ENCODE assay signal across 15 cellular contexts in genomic region chr19:10084803-10085202, GRCh38. TPM values are rescaled to one million over a fixed set of nuclear protein-coding genes. Genes with fewer than 3 reads are reported as not detected.
DNase-seq lines count a peak whose midpoint lies in the region; ATAC-seq and TF ChIP-seq lines count a peak whose summit lies in the region.
"Had no signal": no experiment of that assay in that cellular context is flagged by ENCODE, and none has a peak within 500 bp of the region (broad histone marks: within the 10 kb centered on the region; RNA-seq: fewer than 3 reads in every experiment).

No MANE protein-coding gene starts in this region.

- no peak overlapping the region for H3K27ac Mint-ChIP-seq in activated naive CD4-positive, alpha-beta T cell treated with anti-CD3 and anti-CD28 coated beads, Interleukin-2, amount 10 ng/mL, durations not matched to agents 7 days and 5 days
- no peak overlapping the region for H3K27ac Mint-ChIP-seq in activated naive CD4-positive, alpha-beta T cell treated with anti-CD3 and anti-CD28 coated beads, Interleukin-2, amount 50 U/mL, for 72 hours
- peak overlapping the region in 2 of 3 donors; percentile 72 to 87 for H3K27ac Mint-ChIP-seq in IgD-negative memory B cell
- no peak overlapping the region for H3K27ac Mint-ChIP-seq in chondrocyte (ENCODE audit: unreplicated experiment)
- no peak overlapping the region for H3K27ac Mint-ChIP-seq in progenitor cell of endocrine pancreas

- H3K36me3 Mint-ChIP-seq in activated naive CD4-positive, alpha-beta T cell treated with anti-CD3 and anti-CD28 coated beads, Interleukin-2, amount 10 ng/mL, durations not matched to agents 7 days and 5 days = peaks cover 14% of the 10 kb centered on the region
- H3K36me3 Mint-ChIP-seq in activated naive CD4-positive, alpha-beta T cell treated with anti-CD3 and anti-CD28 coated beads, Interleukin-2, amount 50 U/mL, for 72 hours = peaks cover 0 to 14% of the 10 kb centered on the region in 2 donors
- peaks cover 3% of the 10 kb centered on the region for H3K36me3 Mint-ChIP-seq in IgD-negative memory B cell
- peaks cover 2% of the 10 kb centered on the region for H3K36me3 Mint-ChIP-seq in chondrocyte (ENCODE audit: low read depth)
- H3K36me3 Mint-ChIP-seq in progenitor cell of endocrine pancreas (ENCODE audit: insufficient read depth) = no peaks in the 10 kb centered on the region

- H3K4me1 Mint-ChIP-seq in activated naive CD4-positive, alpha-beta T cell treated with anti-CD3 and anti-CD28 coated beads, Interleukin-2, amount 10 ng/mL, durations not matched to agents 7 days and 5 days = peaks cover 19% of the 10 kb centered on the region
- H3K4me1 Mint-ChIP-seq in IgD-negative memory B cell (peaks cover 5 to 8% (median 8%) of the 10 kb centered on the region in 3 donors), chondrocyte (ENCODE audit: low read depth) (peaks cover 3% of the 10 kb centered on the region), progenitor cell of endocrine pancreas (ENCODE audit: low read depth) (peaks cover 1% of the 10 kb centered on the region)

- H3K4me3 Mint-ChIP-seq in activated naive CD4-positive, alpha-beta T cell treated with anti-CD3 and anti-CD28 coated beads, Interleukin-2, amount 10 ng/mL, durations not matched to agents 7 days and 5 days = peak overlapping the region; percentile 81
- H3K4me3 Mint-ChIP-seq in IgD-negative memory B cell (peak overlapping the region in 3 of 4 donors; percentile 82 to 93 (median 89)), chondrocyte (ENCODE audit: unreplicated experiment) (peak overlapping the region; percentile 78), progenitor cell of endocrine pancreas (ENCODE audit: low read depth) (peak overlapping the region; percentile 40)

- no peak for TF ChIP-seq CTCF in chondrocyte (IDR thresholded peaks at IDR 0.05)
- no peak for TF ChIP-seq CTCF in progenitor cell of endocrine pancreas (IDR thresholded peaks at IDR 0.05; ENCODE audit: unreplicated experiment)

- peaks cover 18% of the 10 kb centered on the region for H3K27me3 Mint-ChIP-seq in activated naive CD4-positive, alpha-beta T cell treated with anti-CD3 and anti-CD28 coated beads, Interleukin-2, amount 10 ng/mL, durations not matched to agents 7 days and 5 days
- H3K27me3 Mint-ChIP-seq in IgD-negative memory B cell = no peaks in the 10 kb centered on the region
- no peaks in the 10 kb centered on the region for H3K27me3 Mint-ChIP-seq in chondrocyte (ENCODE audit: low read depth)
- H3K27me3 Mint-ChIP-seq in progenitor cell of endocrine pancreas = peaks cover 37% of the 10 kb centered on the region

- no peak for ATAC-seq in activated naive CD4-positive, alpha-beta T cell treated with anti-CD3 and anti-CD28 coated beads, Interleukin-2, amount 50 U/mL, for 72 hours
- ATAC-seq: left lung had no signal

- H3K9me3 Mint-ChIP-seq in activated naive CD4-positive, alpha-beta T cell treated with anti-CD3 and anti-CD28 coated beads, Interleukin-2, amount 10 ng/mL, durations not matched to agents 7 days and 5 days = no peaks in the 10 kb centered on the region
- no peaks in the 10 kb centered on the region for H3K9me3 Mint-ChIP-seq in activated naive CD4-positive, alpha-beta T cell treated with anti-CD3 and anti-CD28 coated beads, Interleukin-2, amount 50 U/mL, for 72 hours
- H3K9me3 Mint-ChIP-seq in IgD-negative memory B cell = no peaks in the 10 kb centered on the region
- H3K9me3 Mint-ChIP-seq in chondrocyte (ENCODE audit: low read depth) = no peaks in the 10 kb centered on the region
- no peaks in the 10 kb centered on the region for H3K9me3 Mint-ChIP-seq in progenitor cell of endocrine pancreas (ENCODE audit: low read depth)

- no peak for DNase-seq in activated naive CD4-positive, alpha-beta T cell treated with anti-CD3 and anti-CD28 coated beads, Interleukin-2, amount 10 ng/mL, durations not matched to agents 7 days and 5 days
- no peak for DNase-seq in activated naive CD4-positive, alpha-beta T cell treated with anti-CD3 and anti-CD28 coated beads, Interleukin-2, amount 50 U/mL, for 72 hours (ENCODE audit: low spot score in 2 of 2)
- DNase-seq in chondrocyte (ENCODE audit: low spot score) = no peak
- no peak for DNase-seq in progenitor cell of endocrine pancreas (ENCODE audit: low spot score, unreplicated experiment)
- no peak for DNase-seq in HUDEP-2 (lab: John Stamatoyannopoulos, UW; ENCODE audit: unreplicated experiment in 76 of 76)
- no peak for DNase-seq in activated gamma-delta T cell treated with Interleukin-2 at 50 U/mL for 16 hours
- DNase-seq in NCI-H1417 (lab: John Stamatoyannopoulos, UW) = no peak
- DNase-seq: activated CD8-positive, alpha-beta memory T cell treated with anti-CD3 and anti-CD28 coated beads, Interleukin-2, amount 50 U/mL, for 48 hours; Karpas-422; left lung; NCI-H1092; NCI-H524 treated with DMSO at 0.1 percent for 48 hours; stimulated activated CD4-positive, alpha-beta T cell treated with anti-CD3 and anti-CD28 coated beads, Interleukin-1b, Interleukin-23, amount 100 ng/mL, for 48 hours had no signal

- CTCF ChIA-PET in activated naive CD4-positive, alpha-beta T cell treated with anti-CD3 and anti-CD28 coated beads, Interleukin-2, amount 10 ng/mL, durations not matched to agents 7 days and 5 days (lab: Charles Lee) = no interaction called here

RNA-seq across cellular contexts. Expression of gene SHFL, which starts 1.3 kb away (rescaled TPM):
- total RNA-seq in activated naive CD4-positive, alpha-beta T cell treated with anti-CD3 and anti-CD28 coated beads, Interleukin-2, amount 50 U/mL, for 72 hours = 10 to 100 TPM; 56.5 to 76.1 TPM
- 63.2 TPM for polyA plus RNA-seq in IgD-negative memory B cell
- total RNA-seq in chondrocyte (15.8 to 21.8 TPM (median 19.9 TPM) in 3 replicates), progenitor cell of endocrine pancreas (2.2 and 3.0 TPM in 2 replicates)

RNA-seq across cellular contexts. Expression of gene ANGPTL6, which starts 17.7 kb away (rescaled TPM):
- 10 to 100 TPM in 1 of 2 donors, 1 to 10 TPM in 1; 9.1 to 17.1 TPM for total RNA-seq in activated naive CD4-positive, alpha-beta T cell treated with anti-CD3 and anti-CD28 coated beads, Interleukin-2, amount 50 U/mL, for 72 hours
- polyA plus RNA-seq in IgD-negative memory B cell = 1.3 TPM
- total RNA-seq in chondrocyte = 0.45 to 0.46 TPM in 2 of 3 replicates, not detected in the other
- not detected in 2 replicates for total RNA-seq in progenitor cell of endocrine pancreas
- total RNA-seq: esophagus muscularis mucosa had no signal

RNA-seq across cellular contexts. Expression of gene PPAN, which starts 21.4 kb away (rescaled TPM):
- 100 to 1,000 TPM in 1 of 2 donors, 10 to 100 TPM in 1; 52.7 to 209 TPM for total RNA-seq in activated naive CD4-positive, alpha-beta T cell treated with anti-CD3 and anti-CD28 coated beads, Interleukin-2, amount 50 U/mL, for 72 hours
- polyA plus RNA-seq in IgD-negative memory B cell = 37.5 TPM
- total RNA-seq in chondrocyte (28.2 to 33.1 TPM (median 31.0 TPM) in 3 replicates), progenitor cell of endocrine pancreas (51.5 and 54.8 TPM in 2 replicates)

RNA-seq across cellular contexts. Expression of gene P2RY11, which starts 26.7 kb away (rescaled TPM):
- 100 to 1,000 TPM in 1 of 2 donors, 10 to 100 TPM in 1; 18.1 to 101 TPM for total RNA-seq in activated naive CD4-positive, alpha-beta T cell treated with anti-CD3 and anti-CD28 coated beads, Interleukin-2, amount 50 U/mL, for 72 hours
- 3.3 TPM for polyA plus RNA-seq in IgD-negative memory B cell
- total RNA-seq in chondrocyte (9.5 to 13.5 TPM (median 10.4 TPM) in 3 replicates), progenitor cell of endocrine pancreas (20.5 and 23.7 TPM in 2 replicates)

RNA-seq across cellular contexts. Expression of gene EIF3G, which starts 34.9 kb away (rescaled TPM):
- 100 to 1,000 TPM; 223 to 292 TPM for total RNA-seq in activated naive CD4-positive, alpha-beta T cell treated with anti-CD3 and anti-CD28 coated beads, Interleukin-2, amount 50 U/mL, for 72 hours
- polyA plus RNA-seq in IgD-negative memory B cell = 214 TPM
- 145 to 149 TPM (median 146 TPM) in 3 replicates for total RNA-seq in chondrocyte
- 216 and 220 TPM in 2 replicates for total RNA-seq in progenitor cell of endocrine pancreas

Comparison
In these comparisons a context has a peak if more than half of its experiments do, and no peak if none do; other contexts are left out.
1. H3K27ac Mint-ChIP-seq: peak in IgD-negative memory B cell (2 of 3); none in activated naive CD4-positive, alpha-beta T cell treated with anti-CD3 and anti-CD28 coated beads, Interleukin-2, amount 10 ng/mL, durations not matched to agents 7 days and 5 days (single experiment), activated naive CD4-positive, alpha-beta T cell treated with anti-CD3 and anti-CD28 coated beads, Interleukin-2, amount 50 U/mL, for 72 hours (0 of 2), chondrocyte (single experiment) and progenitor cell of endocrine pancreas (single experiment).
2. Peak in every context shown above with its lines, with median percentiles within 50 percentile points of each other: H3K4me3 Mint-ChIP-seq.